Comparison of ENCODE assay signal across 33 cellular contexts in the genomic region with DNA sequence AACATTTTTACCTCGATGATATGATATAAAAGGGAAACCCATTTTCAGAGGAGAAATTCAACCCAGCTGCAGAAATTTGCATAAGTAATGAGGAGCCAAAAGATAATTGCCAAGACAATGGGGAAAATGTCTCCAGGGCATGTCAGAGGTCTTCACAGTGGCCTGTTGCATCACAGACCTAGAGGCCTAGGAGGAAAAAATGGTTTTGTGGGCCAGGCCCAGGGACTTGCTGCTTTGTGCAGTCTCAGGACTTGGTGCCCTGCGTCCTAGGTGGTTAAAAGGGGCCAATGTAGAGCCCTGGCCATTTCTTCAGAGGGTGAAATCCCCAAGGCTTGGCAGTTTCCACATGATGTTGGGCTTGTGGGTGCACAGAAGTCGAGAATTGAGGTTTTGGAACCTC.
"Had no signal": no experiment of that assay in that cellular context is flagged by ENCODE, and none has a peak within 500 bp of the region (broad histone marks: within the 10 kb centered on the region; RNA-seq: fewer than 3 reads in every experiment).

No MANE protein-coding gene starts in this region.

- H3K4me3 ChIP-seq: adrenal gland, ascending aorta, body of pancreas, breast epithelium, cardiac muscle cell had no signal

- H3K9me3 ChIP-seq: adrenal gland, ascending aorta, body of pancreas had no signal

- H3K4me1 ChIP-seq: adrenal gland, ascending aorta, body of pancreas, breast epithelium had no signal

- H3K36me3 ChIP-seq: adrenal gland, ascending aorta, brain microvascular endothelial cell, breast epithelium, cardiac muscle cell had no signal

- DNase-seq: activated effector memory CD4-positive, alpha-beta T cell treated with anti-CD3 and anti-CD28 coated beads, Interleukin-2, amount 50 U/mL, for 16 hours; activated effector memory CD4-positive, alpha-beta T cell treated with Interleukin-2 at 50 U/mL for 16 hours; activated gamma-delta T cell; activated gamma-delta T cell treated with Interleukin-2 at 50 U/mL for 16 hours; activated naive CD4-positive, alpha-beta T cell; activated naive CD4-positive, alpha-beta T cell treated with anti-CD3 and anti-CD28 coated beads for 36 hours; activated naive CD4-positive, alpha-beta T cell treated with anti-CD3 and anti-CD28 coated beads, Interleukin-2, amount 10 ng/mL, durations not matched to agents 7 days and 5 days; activated naive CD4-positive, alpha-beta T cell treated with anti-CD3 and anti-CD28 coated beads, Interleukin-2, amount 50 U/mL, for 16 hours; activated naive CD4-positive, alpha-beta T cell treated with Interleukin-2 at 50 U/mL for 16 hours; activated naive CD8-positive, alpha-beta T cell treated with anti-CD3 and anti-CD28 coated beads for 36 hours; activated naive CD8-positive, alpha-beta T cell treated with anti-CD3 and anti-CD28 coated beads, Interleukin-2, amount 10 ng/mL, durations not matched to agents 7 days and 5 days; activated naive CD8-positive, alpha-beta T cell treated with anti-CD3 and anti-CD28 coated beads, Interleukin-2, amount 50 U/mL, for 24 hours; activated T-cell treated with anti-CD3 and anti-CD28 coated beads, Interleukin-2, amount 50 U/mL, for 24 hours; activated T-cell treated with anti-CD3 and anti-CD28 coated beads, Interleukin-2, amount 50 U/mL, for 4 hours; activated T-cell treated with anti-CD3 and anti-CD28 coated beads, Interleukin-2, amount 50 U/mL, for 48 hours; activated T-cell treated with anti-CD3 and anti-CD28 coated beads, Interleukin-2, amount 50 U/mL, for 72 hours; adrenal gland; amniotic stem cell; amygdala; anterior cingulate cortex; aorta; body of pancreas; brain microvascular endothelial cell; caudate nucleus; central memory CD4-positive, alpha-beta T cell; cerebellar nuclear complex had no signal

- ATAC-seq: activated naive CD4-positive, alpha-beta T cell treated with anti-CD3 and anti-CD28 coated beads, Interleukin-2, amount 50 U/mL, for 72 hours; activated naive CD8-positive, alpha-beta T cell treated with anti-CD3 and anti-CD28 coated beads, Interleukin-2, amount 50 U/mL, for 24 hours; activated T-cell treated with anti-CD3 and anti-CD28 coated beads, Interleukin-2, amount 50 U/mL, for 4 hours; activated T-cell treated with anti-CD3 and anti-CD28 coated beads, Interleukin-2, amount 50 U/mL, for 72 hours; activated T-helper 17 cell treated with anti-CD3 and anti-CD28 coated beads, Interleukin-2, amount 50 U/mL, for 72 hours; body of pancreas had no signal

- FAIRE-seq: astrocyte, bronchial epithelial cell had no signal

- H3K27ac ChIP-seq: adrenal gland, ascending aorta, body of pancreas, brain microvascular endothelial cell, breast epithelium, cardiac muscle cell had no signal
